8 cellular contexts compared by ENCODE assay signal in the genomic region with DNA sequence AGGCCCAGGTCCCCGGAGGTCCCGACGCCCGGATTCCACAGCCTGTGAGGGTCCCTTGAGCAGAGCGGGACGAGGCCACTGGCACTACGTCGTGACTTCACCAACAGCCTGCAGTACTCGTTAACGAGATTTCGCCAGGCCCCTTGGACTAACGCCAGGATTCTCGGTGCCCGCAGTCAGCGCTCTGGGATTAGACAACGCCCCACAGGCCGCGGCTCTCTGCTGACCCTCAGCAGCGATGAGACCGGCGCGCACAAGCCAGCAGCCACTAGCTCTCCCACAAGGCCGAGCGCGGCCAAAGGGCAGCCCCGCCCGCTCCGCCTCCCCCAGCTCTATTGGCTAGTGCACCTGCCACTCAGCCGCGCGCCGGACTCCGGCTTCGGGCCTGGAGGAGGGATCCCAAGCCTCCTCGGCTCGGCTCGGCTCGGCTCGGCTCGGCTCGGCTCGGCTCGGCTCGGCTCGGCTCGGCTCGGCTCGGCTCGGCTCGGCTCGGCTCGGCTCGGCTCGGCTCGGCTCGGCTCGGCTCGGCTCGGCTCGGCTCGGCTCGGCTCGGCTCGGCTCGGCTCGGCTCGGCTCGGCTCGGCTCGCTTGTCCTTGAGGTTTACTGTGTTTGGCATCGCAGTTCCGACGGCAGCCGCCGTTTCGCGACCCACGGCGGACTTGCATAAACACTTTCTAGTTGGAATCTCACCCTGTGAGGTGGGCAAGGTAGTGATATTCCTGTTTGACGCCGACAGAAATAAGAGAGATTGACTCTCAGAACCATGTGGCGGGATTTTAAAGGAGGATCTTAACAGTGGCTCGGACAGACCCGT.
DNase-seq lines count a peak whose midpoint lies in the region; TF ChIP-seq lines count a peak whose summit lies in the region.

No MANE protein-coding gene starts in this region.

- H4K20me1 ChIP-seq in neural cell (ENCODE audit: insufficient read depth): no peaks in the 10 kb centered on the region

- H3K27ac ChIP-seq in RWPE1 (peak overlapping the region; percentile 95), neural cell (ENCODE audit: low read length) (peak overlapping the region; percentile 76), stomach (peak overlapping the region; percentile 90 to 97 (median 93))

- no peaks in the 10 kb centered on the region for H3F3A ChIP-seq in neural cell (ENCODE audit: insufficient read depth, low read length, poor library complexity, severe bottlenecking)

- TF ChIP-seq RAD21 in neural cell (conservative IDR thresholded peaks at IDR 0.05): peak; percentile 59

- TF ChIP-seq EP300 in neural cell (conservative IDR thresholded peaks at IDR 0.05; ENCODE audit: poor library complexity, severe bottlenecking) (peak; percentile 17), stomach (IDR thresholded peaks at IDR 0.05) (no peak)

- WGBS in stomach, 5 donors: 0 to 1% (median 0%) methylated on average over 13 to 78 of the region's 84 CpGs

- H3K4me3 ChIP-seq in fibroblast of villous mesenchyme (ENCODE audit: low read depth, low read length): peak overlapping the region; percentile 56
- peak overlapping the region; percentile 71 for H3K4me3 ChIP-seq in neural cell (ENCODE audit: low read length)
- H3K4me3 ChIP-seq in stomach: peak overlapping the region; percentile 46 to 55 (median 50)

- DNase-seq in EL (peak; percentile 96), GOT3 (lab: John Stamatoyannopoulos, UW) (peak; percentile 94), LHCN-M2 (ENCODE audit: low read depth) (peak; percentile 95), RWPE1 (ENCODE audit: low spot score) (peak; percentile 99), activated gamma-delta T cell (lab: John Stamatoyannopoulos, UW) (peak; percentile 94), fibroblast of villous mesenchyme (ENCODE audit: low read depth) (peak; percentile 98), stomach (peak; percentile 99)

- peaks cover 12 to 42% (median 18%) of the 10 kb centered on the region in 4 donors for H3K4me1 ChIP-seq in stomach

- H3K36me3 ChIP-seq in neural cell (ENCODE audit: insufficient read depth, low read length) (no peaks in the 10 kb centered on the region), stomach (no peaks in the 10 kb centered on the region)

- H3K4me2 ChIP-seq in neural cell (ENCODE audit: low read length): peak overlapping the region; percentile 65

- intact Hi-C loops in stomach (cut with DNase I; ENCODE audit: low total_unique reads): no loop called here

- TF ChIP-seq POLR2A in stomach (IDR thresholded peaks at IDR 0.05): peak in 2 of 4 donors; percentile 6 to 60

- H3K9me2 ChIP-seq in neural cell (ENCODE audit: insufficient read depth, low read length): no peaks in the 10 kb centered on the region

- CTCF ChIA-PET in RWPE1 (lab: Yijun Ruan, JAX): interaction anchor here (0.6 kb wide), 1 partner anchor 284 kb away, joined by 4 read pairs; no protein-coding TSS in a partner anchor

- POLR2A ChIA-PET in RWPE1 (lab: Yijun Ruan, JAX; ENCODE audit: low non-redundant PET): interaction anchor here (0.7 kb wide), 1 partner anchor 295 kb away, joined by 3 read pairs; no protein-coding TSS in a partner anchor

- H3K9me3 ChIP-seq in neural cell (ENCODE audit: low read length) (no peaks in the 10 kb centered on the region), stomach (no peaks in the 10 kb centered on the region)

- no peaks in the 10 kb centered on the region for H3K79me2 ChIP-seq in neural cell (replicated peaks; ENCODE audit: insufficient read depth, low read length)

- H3K27me3 ChIP-seq in neural cell (ENCODE audit: insufficient read depth, low read depth, low read length) (no peaks in the 10 kb centered on the region), stomach (no peaks in the 10 kb centered on the region)

- H2AFZ ChIP-seq in neural cell (ENCODE audit: low read depth, low read length): peak overlapping the region; percentile 89

- H3K9ac ChIP-seq in neural cell (ENCODE audit: low read length): peak overlapping the region; percentile 84

- no peak for TF ChIP-seq CTCF in RWPE1 (conservative IDR thresholded peaks at IDR 0.05; ENCODE audit: low read depth)
- no peak for TF ChIP-seq CTCF in fibroblast of villous mesenchyme (IDR thresholded peaks at IDR 0.05; ENCODE audit: insufficient read depth, low read depth, low read length)
- TF ChIP-seq CTCF in neural cell (IDR thresholded peaks at IDR 0.05; ENCODE audit: poor library complexity, severe bottlenecking): peak; percentile 37
- TF ChIP-seq CTCF in stomach (IDR thresholded peaks at IDR 0.05): peak in 3 of 7 experiments; percentile 7 to 25 (median 15)

TF ChIP-seq in neural cell, 6 proteins besides CTCF, POLR2A, EP300 and RAD21:
- TF ChIP-seq EZH2 (IDR thresholded peaks at IDR 0.05; ENCODE audit: borderline replicate concordance, insufficient read depth, low read length, poor library complexity, severe bottlenecking) (no peak), SMC3 (conservative IDR thresholded peaks at IDR 0.05; ENCODE audit: poor library complexity) (peak; percentile 51), MXI1 (conservative IDR thresholded peaks at IDR 0.05; ENCODE audit: poor library complexity, severe bottlenecking) (no peak), TAF1 (IDR thresholded peaks at IDR 0.05; ENCODE audit: low read depth) (peak; percentile 55), POLR2AphosphoS5 (IDR thresholded peaks at IDR 0.05) (peak; percentile 87)
- TF ChIP-seq, protein P1, sequence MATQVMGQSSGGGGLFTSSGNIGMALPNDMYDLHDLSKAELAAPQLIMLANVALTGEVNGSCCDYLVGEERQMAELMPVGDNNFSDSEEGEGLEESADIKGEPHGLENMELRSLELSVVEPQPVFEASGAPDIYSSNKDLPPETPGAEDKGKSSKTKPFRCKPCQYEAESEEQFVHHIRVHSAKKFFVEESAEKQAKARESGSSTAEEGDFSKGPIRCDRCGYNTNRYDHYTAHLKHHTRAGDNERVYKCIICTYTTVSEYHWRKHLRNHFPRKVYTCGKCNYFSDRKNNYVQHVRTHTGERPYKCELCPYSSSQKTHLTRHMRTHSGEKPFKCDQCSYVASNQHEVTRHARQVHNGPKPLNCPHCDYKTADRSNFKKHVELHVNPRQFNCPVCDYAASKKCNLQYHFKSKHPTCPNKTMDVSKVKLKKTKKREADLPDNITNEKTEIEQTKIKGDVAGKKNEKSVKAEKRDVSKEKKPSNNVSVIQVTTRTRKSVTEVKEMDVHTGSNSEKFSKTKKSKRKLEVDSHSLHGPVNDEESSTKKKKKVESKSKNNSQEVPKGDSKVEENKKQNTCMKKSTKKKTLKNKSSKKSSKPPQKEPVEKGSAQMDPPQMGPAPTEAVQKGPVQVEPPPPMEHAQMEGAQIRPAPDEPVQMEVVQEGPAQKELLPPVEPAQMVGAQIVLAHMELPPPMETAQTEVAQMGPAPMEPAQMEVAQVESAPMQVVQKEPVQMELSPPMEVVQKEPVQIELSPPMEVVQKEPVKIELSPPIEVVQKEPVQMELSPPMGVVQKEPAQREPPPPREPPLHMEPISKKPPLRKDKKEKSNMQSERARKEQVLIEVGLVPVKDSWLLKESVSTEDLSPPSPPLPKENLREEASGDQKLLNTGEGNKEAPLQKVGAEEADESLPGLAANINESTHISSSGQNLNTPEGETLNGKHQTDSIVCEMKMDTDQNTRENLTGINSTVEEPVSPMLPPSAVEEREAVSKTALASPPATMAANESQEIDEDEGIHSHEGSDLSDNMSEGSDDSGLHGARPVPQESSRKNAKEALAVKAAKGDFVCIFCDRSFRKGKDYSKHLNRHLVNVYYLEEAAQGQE (IDR thresholded peaks at IDR 0.05; ENCODE audit: borderline replicate concordance): peak; percentile 41

Comparison
In these comparisons a context has a peak if more than half of its experiments do, and no peak if none do; other contexts are left out.
1. Peak in every context shown above with its lines: DNase-seq, H3K4me3 ChIP-seq and H3K27ac ChIP-seq.